1 cellular context compared by ENCODE assay signal in the genomic region with DNA sequence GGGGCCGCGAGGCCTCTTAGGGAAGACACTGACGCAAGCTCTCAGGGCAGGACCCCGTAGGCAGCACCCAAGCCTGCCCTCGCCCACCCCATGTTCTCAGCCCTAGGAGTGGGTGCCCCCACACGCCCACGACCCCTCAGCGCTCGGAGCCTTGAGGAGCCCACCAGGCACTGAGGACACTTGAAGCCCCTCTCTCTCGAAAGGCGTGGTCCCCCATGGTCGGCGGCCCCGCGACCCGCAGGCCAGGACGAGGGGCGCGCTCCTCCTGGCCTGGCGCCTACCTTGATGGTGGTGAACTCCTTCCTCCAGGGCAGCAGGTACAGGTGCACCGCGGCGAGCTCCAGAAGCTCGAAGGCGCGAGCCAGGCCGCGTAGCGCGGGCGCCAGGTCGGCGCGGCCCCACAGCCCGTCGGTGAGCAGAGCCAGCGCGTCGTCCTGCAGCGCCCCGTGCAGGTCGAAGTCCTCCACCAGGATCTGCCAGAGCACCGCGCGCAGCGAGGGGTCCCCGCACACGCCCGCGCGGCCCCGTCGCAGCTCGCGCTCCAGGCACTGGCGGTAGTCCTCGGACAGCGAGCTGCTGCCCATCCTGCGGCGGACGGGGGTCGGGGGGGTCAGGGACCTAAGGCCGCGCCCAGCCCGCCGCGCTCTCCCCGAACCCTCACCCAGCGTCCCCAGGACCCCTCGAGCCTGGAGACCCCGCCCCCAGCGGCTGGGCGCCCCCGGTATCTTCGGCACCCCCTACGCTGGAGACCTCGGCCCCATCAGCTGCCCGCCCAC.
A peak's percentile ranks its signal among the peaks of the same experiment; 100 is the strongest.
TF ChIP-seq lines count a peak whose summit lies in the region.

No MANE protein-coding gene starts in this region.

TF ChIP-seq in HepG2, 621 proteins besides CTCF, POLR2A, EP300 and RAD21 (continued from another document and continues in another):
- no peak for TF ChIP-seq SMAD9 (CRISPR knock-in tag; IDR thresholded peaks at IDR 0.05)
- peak; percentile 91; the same call in 1 of the 2 replicates for TF ChIP-seq ZNF138 (CRISPR knock-in tag; IDR thresholded peaks at IDR 0.05; ENCODE audit: low read depth)
- TF ChIP-seq, protein P1, sequence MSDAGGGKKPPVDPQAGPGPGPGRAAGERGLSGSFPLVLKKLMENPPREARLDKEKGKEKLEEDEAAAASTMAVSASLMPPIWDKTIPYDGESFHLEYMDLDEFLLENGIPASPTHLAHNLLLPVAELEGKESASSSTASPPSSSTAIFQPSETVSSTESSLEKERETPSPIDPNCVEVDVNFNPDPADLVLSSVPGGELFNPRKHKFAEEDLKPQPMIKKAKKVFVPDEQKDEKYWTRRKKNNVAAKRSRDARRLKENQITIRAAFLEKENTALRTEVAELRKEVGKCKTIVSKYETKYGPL (CRISPR knock-in tag; IDR thresholded peaks at IDR 0.05), result peak; percentile 68
- TF ChIP-seq, protein P2, sequence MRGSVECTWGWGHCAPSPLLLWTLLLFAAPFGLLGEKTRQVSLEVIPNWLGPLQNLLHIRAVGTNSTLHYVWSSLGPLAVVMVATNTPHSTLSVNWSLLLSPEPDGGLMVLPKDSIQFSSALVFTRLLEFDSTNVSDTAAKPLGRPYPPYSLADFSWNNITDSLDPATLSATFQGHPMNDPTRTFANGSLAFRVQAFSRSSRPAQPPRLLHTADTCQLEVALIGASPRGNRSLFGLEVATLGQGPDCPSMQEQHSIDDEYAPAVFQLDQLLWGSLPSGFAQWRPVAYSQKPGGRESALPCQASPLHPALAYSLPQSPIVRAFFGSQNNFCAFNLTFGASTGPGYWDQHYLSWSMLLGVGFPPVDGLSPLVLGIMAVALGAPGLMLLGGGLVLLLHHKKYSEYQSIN (CRISPR knock-in tag; IDR thresholded peaks at IDR 0.05; ENCODE audit: borderline replicate concordance), result no peak
- TF ChIP-seq, protein P3, sequence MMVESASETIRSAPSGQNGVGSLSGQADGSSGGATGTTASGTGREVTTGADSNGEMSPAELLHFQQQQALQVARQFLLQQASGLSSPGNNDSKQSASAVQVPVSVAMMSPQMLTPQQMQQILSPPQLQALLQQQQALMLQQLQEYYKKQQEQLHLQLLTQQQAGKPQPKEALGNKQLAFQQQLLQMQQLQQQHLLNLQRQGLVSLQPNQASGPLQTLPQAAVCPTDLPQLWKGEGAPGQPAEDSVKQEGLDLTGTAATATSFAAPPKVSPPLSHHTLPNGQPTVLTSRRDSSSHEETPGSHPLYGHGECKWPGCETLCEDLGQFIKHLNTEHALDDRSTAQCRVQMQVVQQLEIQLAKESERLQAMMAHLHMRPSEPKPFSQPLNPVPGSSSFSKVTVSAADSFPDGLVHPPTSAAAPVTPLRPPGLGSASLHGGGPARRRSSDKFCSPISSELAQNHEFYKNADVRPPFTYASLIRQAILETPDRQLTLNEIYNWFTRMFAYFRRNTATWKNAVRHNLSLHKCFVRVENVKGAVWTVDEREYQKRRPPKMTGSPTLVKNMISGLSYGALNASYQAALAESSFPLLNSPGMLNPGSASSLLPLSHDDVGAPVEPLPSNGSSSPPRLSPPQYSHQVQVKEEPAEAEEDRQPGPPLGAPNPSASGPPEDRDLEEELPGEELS (CRISPR knock-in tag; IDR thresholded peaks at IDR 0.05), result peak; percentile 14; the same call in 1 of the 2 replicates
- no peak for TF ChIP-seq THYN1 (CRISPR knock-in tag; IDR thresholded peaks at IDR 0.05; ENCODE audit: borderline replicate concordance, low read depth)
- no peak for TF ChIP-seq ZEB1 (IDR thresholded peaks at IDR 0.05; ENCODE audit: insufficient replicate concordance, low read depth)
- no peak for TF ChIP-seq WIZ (CRISPR knock-in tag; IDR thresholded peaks at IDR 0.05)
- peak; percentile 37; the same call in 1 of the 2 replicates for TF ChIP-seq PHF21A (CRISPR knock-in tag; IDR thresholded peaks at IDR 0.05)
- no peak for TF ChIP-seq ZNF12 (CRISPR knock-in tag; IDR thresholded peaks at IDR 0.05)
- 0 out of 2 replicates have a peak, but pooled peaks have one; percentile 15 for TF ChIP-seq ZNF83 (CRISPR knock-in tag; IDR thresholded peaks at IDR 0.05; ENCODE audit: borderline replicate concordance)
- TF ChIP-seq HOXD1 (CRISPR knock-in tag; IDR thresholded peaks at IDR 0.05), result no peak; the same call in 1 of the 2 replicates
- TF ChIP-seq RARA (CRISPR knock-in tag; IDR thresholded peaks at IDR 0.05), result peak; percentile 32; the same call in 1 of the 2 replicates
- peak; percentile 45 for TF ChIP-seq TGIF2 (CRISPR knock-in tag; IDR thresholded peaks at IDR 0.05)
- TF ChIP-seq KLF16 (CRISPR knock-in tag; IDR thresholded peaks at IDR 0.05), result 0 out of 4 replicates have a peak, but pooled peaks of 1 of the 2 experiments have one; percentile 26
- TF ChIP-seq HMGXB4 (CRISPR knock-in tag; IDR thresholded peaks at IDR 0.05; ENCODE audit: borderline replicate concordance in 1 of 2, low read depth in 1 of 2), result peak; percentile 90 to 94
- no peak for TF ChIP-seq ZNF432 (CRISPR knock-in tag; IDR thresholded peaks at IDR 0.05; ENCODE audit: borderline replicate concordance)
- TF ChIP-seq ZBTB43 (CRISPR knock-in tag; conservative IDR thresholded peaks at IDR 0.05), result peak; percentile 86; the same call in 1 of the 2 replicates
- TF ChIP-seq NCOA2 (CRISPR knock-in tag; IDR thresholded peaks at IDR 0.05), result peak; percentile 13; the same call in 1 of the 2 replicates
- peak; percentile 91; the same call in 1 of the 2 replicates for TF ChIP-seq DNMT1 (CRISPR knock-in tag; IDR thresholded peaks at IDR 0.05)
- TF ChIP-seq ZNF614 (CRISPR knock-in tag; IDR thresholded peaks at IDR 0.05; ENCODE audit: borderline replicate concordance), result peak; percentile 77; the same call in 1 of the 2 replicates
- no peak for TF ChIP-seq ZNF460 (CRISPR knock-in tag; IDR thresholded peaks at IDR 0.05; ENCODE audit: borderline replicate concordance)
- TF ChIP-seq NPAS2 (CRISPR knock-in tag; IDR thresholded peaks at IDR 0.05; ENCODE audit: borderline replicate concordance), result no peak
- TF ChIP-seq ZNF235 (CRISPR knock-in tag; IDR thresholded peaks at IDR 0.05; ENCODE audit: borderline replicate concordance), result no peak
- peak; percentile 90 for TF ChIP-seq CHCHD3 (CRISPR knock-in tag; IDR thresholded peaks at IDR 0.05)
- TF ChIP-seq, protein P4, sequence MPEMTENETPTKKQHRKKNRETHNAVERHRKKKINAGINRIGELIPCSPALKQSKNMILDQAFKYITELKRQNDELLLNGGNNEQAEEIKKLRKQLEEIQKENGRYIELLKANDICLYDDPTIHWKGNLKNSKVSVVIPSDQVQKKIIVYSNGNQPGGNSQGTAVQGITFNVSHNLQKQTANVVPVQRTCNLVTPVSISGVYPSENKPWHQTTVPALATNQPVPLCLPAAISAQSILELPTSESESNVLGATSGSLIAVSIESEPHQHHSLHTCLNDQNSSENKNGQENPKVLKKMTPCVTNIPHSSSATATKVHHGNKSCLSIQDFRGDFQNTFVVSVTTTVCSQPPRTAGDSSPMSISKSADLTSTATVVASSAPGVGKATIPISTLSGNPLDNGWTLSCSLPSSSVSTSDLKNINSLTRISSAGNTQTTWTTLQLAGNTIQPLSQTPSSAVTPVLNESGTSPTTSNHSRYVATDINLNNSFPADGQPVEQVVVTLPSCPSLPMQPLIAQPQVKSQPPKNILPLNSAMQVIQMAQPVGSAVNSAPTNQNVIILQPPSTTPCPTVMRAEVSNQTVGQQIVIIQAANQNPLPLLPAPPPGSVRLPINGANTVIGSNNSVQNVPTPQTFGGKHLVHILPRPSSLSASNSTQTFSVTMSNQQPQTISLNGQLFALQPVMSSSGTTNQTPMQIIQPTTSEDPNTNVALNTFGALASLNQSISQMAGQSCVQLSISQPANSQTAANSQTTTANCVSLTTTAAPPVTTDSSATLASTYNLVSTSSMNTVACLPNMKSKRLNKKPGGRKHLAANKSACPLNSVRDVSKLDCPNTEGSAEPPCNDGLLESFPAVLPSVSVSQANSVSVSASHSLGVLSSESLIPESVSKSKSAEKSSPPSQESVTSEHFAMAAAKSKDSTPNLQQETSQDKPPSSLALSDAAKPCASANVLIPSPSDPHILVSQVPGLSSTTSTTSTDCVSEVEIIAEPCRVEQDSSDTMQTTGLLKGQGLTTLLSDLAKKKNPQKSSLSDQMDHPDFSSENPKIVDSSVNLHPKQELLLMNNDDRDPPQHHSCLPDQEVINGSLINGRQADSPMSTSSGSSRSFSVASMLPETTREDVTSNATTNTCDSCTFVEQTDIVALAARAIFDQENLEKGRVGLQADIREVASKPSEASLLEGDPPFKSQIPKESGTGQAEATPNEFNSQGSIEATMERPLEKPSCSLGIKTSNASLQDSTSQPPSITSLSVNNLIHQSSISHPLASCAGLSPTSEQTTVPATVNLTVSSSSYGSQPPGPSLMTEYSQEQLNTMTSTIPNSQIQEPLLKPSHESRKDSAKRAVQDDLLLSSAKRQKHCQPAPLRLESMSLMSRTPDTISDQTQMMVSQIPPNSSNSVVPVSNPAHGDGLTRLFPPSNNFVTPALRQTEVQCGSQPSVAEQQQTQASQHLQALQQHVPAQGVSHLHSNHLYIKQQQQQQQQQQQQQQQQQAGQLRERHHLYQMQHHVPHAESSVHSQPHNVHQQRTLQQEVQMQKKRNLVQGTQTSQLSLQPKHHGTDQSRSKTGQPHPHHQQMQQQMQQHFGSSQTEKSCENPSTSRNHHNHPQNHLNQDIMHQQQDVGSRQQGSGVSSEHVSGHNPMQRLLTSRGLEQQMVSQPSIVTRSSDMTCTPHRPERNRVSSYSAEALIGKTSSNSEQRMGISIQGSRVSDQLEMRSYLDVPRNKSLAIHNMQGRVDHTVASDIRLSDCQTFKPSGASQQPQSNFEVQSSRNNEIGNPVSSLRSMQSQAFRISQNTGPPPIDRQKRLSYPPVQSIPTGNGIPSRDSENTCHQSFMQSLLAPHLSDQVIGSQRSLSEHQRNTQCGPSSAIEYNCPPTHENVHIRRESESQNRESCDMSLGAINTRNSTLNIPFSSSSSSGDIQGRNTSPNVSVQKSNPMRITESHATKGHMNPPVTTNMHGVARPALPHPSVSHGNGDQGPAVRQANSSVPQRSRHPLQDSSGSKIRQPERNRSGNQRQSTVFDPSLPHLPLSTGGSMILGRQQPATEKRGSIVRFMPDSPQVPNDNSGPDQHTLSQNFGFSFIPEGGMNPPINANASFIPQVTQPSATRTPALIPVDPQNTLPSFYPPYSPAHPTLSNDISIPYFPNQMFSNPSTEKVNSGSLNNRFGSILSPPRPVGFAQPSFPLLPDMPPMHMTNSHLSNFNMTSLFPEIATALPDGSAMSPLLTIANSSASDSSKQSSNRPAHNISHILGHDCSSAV (CRISPR knock-in tag; IDR thresholded peaks at IDR 0.05; ENCODE audit: borderline replicate concordance), result 0 out of 2 replicates have a peak, but pooled peaks have one; percentile 13
- TF ChIP-seq SP5 (CRISPR knock-in tag; IDR thresholded peaks at IDR 0.05; ENCODE audit: borderline replicate concordance, low read depth), result peak; percentile 53; the same call in 1 of the 2 replicates
- peak; percentile 22 for TF ChIP-seq YY1 (IDR thresholded peaks at IDR 0.05; ENCODE audit: insufficient read depth, insufficient replicate concordance, low read depth, low read length)
- TF ChIP-seq ZGPAT (CRISPR knock-in tag; IDR thresholded peaks at IDR 0.05), result peak; percentile 84; the same call in 1 of the 2 replicates
- TF ChIP-seq DBP (CRISPR knock-in tag; IDR thresholded peaks at IDR 0.05; ENCODE audit: not compliant biosample characterization), result peak; percentile 83
- TF ChIP-seq ISL2 (CRISPR knock-in tag; IDR thresholded peaks at IDR 0.05), result peak; percentile 45; the same call in 1 of the 2 replicates
- TF ChIP-seq ZNF263 (CRISPR knock-in tag; IDR thresholded peaks at IDR 0.05), result peak; percentile 75
- 0 out of 2 replicates have a peak, but pooled peaks have one; percentile 76 for TF ChIP-seq ZNF180 (CRISPR knock-in tag; IDR thresholded peaks at IDR 0.05; ENCODE audit: borderline replicate concordance, low read depth)
- TF ChIP-seq E2F1 (CRISPR knock-in tag; IDR thresholded peaks at IDR 0.05), result no peak; the same call in 1 of the 2 replicates
